19 cellular contexts compared by ENCODE assay signal in the genomic region with DNA sequence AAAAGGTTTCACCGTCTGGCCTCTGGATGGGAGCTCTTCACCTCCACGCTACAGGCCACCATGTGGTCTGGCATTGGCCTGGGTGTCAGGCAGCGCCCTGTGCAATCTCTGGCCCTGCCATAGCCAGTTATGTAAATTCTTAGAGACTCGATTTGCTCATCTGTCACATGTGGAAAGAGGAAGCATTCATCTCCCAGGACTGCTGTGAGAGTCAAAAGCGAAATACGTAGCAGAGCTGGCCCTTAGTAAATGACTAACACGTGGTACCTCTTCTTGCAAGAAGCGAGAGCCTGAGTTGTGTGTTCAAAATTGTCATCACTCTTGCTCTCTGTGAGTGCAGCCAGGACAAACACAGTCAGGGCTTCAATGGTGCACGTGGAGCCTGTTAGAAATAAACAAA.
A peak's percentile ranks its signal among the peaks of the same experiment; 100 is the strongest.
DNase-seq lines count a peak whose midpoint lies in the region; ATAC-seq and TF ChIP-seq lines count a peak whose summit lies in the region.
"Had no signal": no experiment of that assay in that cellular context is flagged by ENCODE, and none has a peak within 500 bp of the region (broad histone marks: within the 10 kb centered on the region; RNA-seq: fewer than 3 reads in every experiment).

No MANE protein-coding gene starts in this region.

- no peak overlapping the region for H3K4me3 Mint-ChIP-seq in CD4-positive, alpha-beta T cell
- H3K4me3 Mint-ChIP-seq: T-cell had no signal

- TF ChIP-seq CTCF in CD4-positive, alpha-beta T cell (IDR thresholded peaks at IDR 0.05) = no peak
- TF ChIP-seq CTCF in omental fat pad (IDR thresholded peaks at IDR 0.05) = no peak

- ATAC-seq in CD4-positive, alpha-beta T cell (ENCODE audit: poor library complexity) = no peak
- ATAC-seq in omental fat pad (ENCODE audit: low FRiP score) = no peak
- ATAC-seq: HCT116, T-cell had no signal

- CTCF ChIA-PET in CD4-positive, alpha-beta T cell (lab: Charles Lee) = no interaction called here

- no peaks in the 10 kb centered on the region for H3K36me3 Mint-ChIP-seq in CD4-positive, alpha-beta T cell (ENCODE audit: low read depth)
- H3K36me3 Mint-ChIP-seq: T-cell had no signal

- DNase-seq in NCI-H1092 (lab: John Stamatoyannopoulos, UW) (peak; percentile 37), NCI-H1092 treated with DMSO at 0.1 percent for 48 hours (lab: John Stamatoyannopoulos, UW) (no peak), MV-4-11 (lab: John Stamatoyannopoulos, UW) (peak; percentile 75), SK-N-DZ (ENCODE audit: low spot score) (peak; percentile 48), pons (ENCODE audit: low spot score) (peak; percentile 75), omental fat pad (ENCODE audit: low spot score) (no peak)
- DNase-seq in activated effector memory CD4-positive, alpha-beta T cell treated with Interleukin-2 at 50 U/mL for 16 hours = no peak
- no peak for DNase-seq in CD4-positive, alpha-beta T cell
- DNase-seq: 8988T; ACHN; NCI-H1930; NCI-H446; NK-92 treated with Interleukin-12 subunit alpha and Interleukin-12 subunit beta, amount 100 ng/mL, for 24 hours; PC-9; Right ventricle myocardium superior; T-cell had no signal

- intact Hi-C loops in CD4-positive, alpha-beta T cell (cut with DNase I, micrococcal nuclease) = no loop called here

- H3K9me3 ChIP-seq in CD4-positive, alpha-beta T cell (ENCODE audit: control insufficient read depth, low read length) = no peaks in the 10 kb centered on the region
- H3K9me3 ChIP-seq: SJSA1 had no signal

- no peak overlapping the region for H3K27ac Mint-ChIP-seq in CD4-positive, alpha-beta T cell
- H3K27ac Mint-ChIP-seq: T-cell had no signal

- POLR2A ChIA-PET in CD4-positive, alpha-beta T cell (lab: Charles Lee) = no interaction called here

- H3K27me3 Mint-ChIP-seq in CD4-positive, alpha-beta T cell = peaks cover 36% of the 10 kb centered on the region

- H3K27me3 ChIP-seq in CD4-positive, alpha-beta T cell (ENCODE audit: control insufficient read depth, insufficient read depth, low read length) = no peaks in the 10 kb centered on the region
- H3K27me3 ChIP-seq: SJSA1 had no signal

- no peaks in the 10 kb centered on the region for H3K9me3 Mint-ChIP-seq in CD4-positive, alpha-beta T cell
- H3K9me3 Mint-ChIP-seq: T-cell had no signal

- no peak overlapping the region for H3K27ac ChIP-seq in CD4-positive, alpha-beta T cell (ENCODE audit: low read depth, low read length)
- H3K27ac ChIP-seq: HL-60, PC-9, SJSA1 had no signal

- no peaks in the 10 kb centered on the region for H3K4me1 Mint-ChIP-seq in CD4-positive, alpha-beta T cell (ENCODE audit: low read depth)
- H3K4me1 Mint-ChIP-seq: T-cell had no signal

Comparison
In these comparisons a context has a peak if more than half of its experiments do, and no peak if none do; other contexts are left out.
1. DNase-seq: peak in NCI-H1092 (single experiment), MV-4-11 (single experiment), SK-N-DZ (single experiment) and pons (single experiment); none in NCI-H1092 treated with DMSO at 0.1 percent for 48 hours (single experiment), activated effector memory CD4-positive, alpha-beta T cell treated with Interleukin-2 at 50 U/mL for 16 hours (single experiment), CD4-positive, alpha-beta T cell (0 of 10) and omental fat pad (single experiment).